ENCODE assay signal across 15 cellular contexts in the genomic region with DNA sequence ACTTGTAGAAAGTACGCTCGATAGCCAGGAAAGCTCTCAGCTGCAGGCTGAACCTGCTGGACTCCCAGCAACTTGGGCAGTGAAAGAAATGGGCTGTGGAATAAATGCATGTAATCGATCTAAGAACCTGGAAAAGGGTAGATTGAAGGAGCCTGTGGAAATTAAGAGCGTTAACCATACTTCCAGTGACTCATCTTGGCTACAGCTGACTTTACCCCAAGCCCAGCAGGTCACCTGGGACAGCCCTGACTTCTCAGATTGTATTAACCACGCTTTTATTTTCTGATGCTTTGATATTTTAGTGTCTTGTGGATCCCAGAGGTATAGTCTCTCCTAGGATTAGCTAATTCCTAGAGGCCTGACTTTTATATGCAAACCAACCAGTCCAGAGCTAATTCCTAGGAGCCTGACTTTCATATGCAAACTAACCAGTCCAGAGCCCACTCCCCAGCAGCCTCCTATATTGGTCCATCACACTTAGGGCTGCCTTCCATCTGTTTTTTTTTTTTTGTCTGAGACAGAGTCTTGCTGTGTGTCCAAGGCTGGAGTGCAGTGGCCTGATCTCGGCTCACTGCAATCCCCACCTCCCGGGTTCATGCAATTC.
DNase-seq lines count a peak whose midpoint lies in the region; ATAC-seq and TF ChIP-seq lines count a peak whose summit lies in the region.
"Had no signal": no experiment of that assay in that cellular context is flagged by ENCODE, and none has a peak within 500 bp of the region (broad histone marks: within the 10 kb centered on the region; RNA-seq: fewer than 3 reads in every experiment).

No MANE protein-coding gene starts in this region.

- intact Hi-C loops in left lung (cut with DNase I), result no loop called here
- intact Hi-C loops in left ventricle myocardium superior (cut with micrococcal nuclease), result no loop called here

- H3K9me3 ChIP-seq in left lung, result no peaks in the 10 kb centered on the region
- H3K9me3 ChIP-seq: Peyer's patch, upper lobe of left lung had no signal

- ATAC-seq in activated T-helper 17 cell treated with anti-CD3 and anti-CD28 coated beads, Interleukin-2, amount 50 U/mL, for 72 hours (replicated peaks), result no peak
- ATAC-seq in left lung (no peak), HG03280 (IDR thresholded peaks at IDR 0.05; ENCODE audit: unreplicated experiment) (no peak), left ventricle myocardium superior (no peak), HG02981 (IDR thresholded peaks at IDR 0.05; ENCODE audit: unreplicated experiment) (no peak)

- no peaks in the 10 kb centered on the region for H3K9me3 Mint-ChIP-seq in activated naive CD4-positive, alpha-beta T cell treated with anti-CD3 and anti-CD28 coated beads, Interleukin-2, amount 50 U/mL, for 24 hours
- peaks cover 6% of the 10 kb centered on the region for H3K9me3 Mint-ChIP-seq in activated naive CD4-positive, alpha-beta T cell treated with anti-CD3 and anti-CD28 coated beads, Interleukin-2, amount 10 ng/mL, durations not matched to agents 7 days and 5 days
- H3K9me3 Mint-ChIP-seq in activated T-helper 17 cell treated with anti-CD3 and anti-CD28 coated beads, Interleukin-2, amount 50 U/mL, for 72 hours, result no peaks in the 10 kb centered on the region
- H3K9me3 Mint-ChIP-seq in glutamatergic neuron (ENCODE audit: unreplicated experiment), result peaks cover 21% of the 10 kb centered on the region

- peak overlapping the region; percentile 47 for H3K27ac Mint-ChIP-seq in activated naive CD4-positive, alpha-beta T cell treated with anti-CD3 and anti-CD28 coated beads, Interleukin-2, amount 50 U/mL, for 24 hours
- H3K27ac Mint-ChIP-seq in activated naive CD4-positive, alpha-beta T cell treated with anti-CD3 and anti-CD28 coated beads, Interleukin-2, amount 10 ng/mL, durations not matched to agents 7 days and 5 days, result no peak overlapping the region
- peak overlapping the region; percentile 61 for H3K27ac Mint-ChIP-seq in activated T-helper 17 cell treated with anti-CD3 and anti-CD28 coated beads, Interleukin-2, amount 50 U/mL, for 72 hours
- peak overlapping the region; percentile 75 for H3K27ac Mint-ChIP-seq in glutamatergic neuron (ENCODE audit: unreplicated experiment)
- H3K27ac Mint-ChIP-seq: progenitor cell of endocrine pancreas had no signal

- H3K4me3 Mint-ChIP-seq in activated naive CD4-positive, alpha-beta T cell treated with anti-CD3 and anti-CD28 coated beads, Interleukin-2, amount 50 U/mL, for 24 hours, result no peak overlapping the region
- H3K4me3 Mint-ChIP-seq in activated naive CD4-positive, alpha-beta T cell treated with anti-CD3 and anti-CD28 coated beads, Interleukin-2, amount 10 ng/mL, durations not matched to agents 7 days and 5 days, result no peak overlapping the region
- peak overlapping the region; percentile 33 for H3K4me3 Mint-ChIP-seq in activated T-helper 17 cell treated with anti-CD3 and anti-CD28 coated beads, Interleukin-2, amount 50 U/mL, for 72 hours
- H3K4me3 Mint-ChIP-seq in glutamatergic neuron (ENCODE audit: unreplicated experiment), result no peak overlapping the region

- no peak overlapping the region for H3K4me3 ChIP-seq in left lung
- H3K4me3 ChIP-seq: Peyer's patch, upper lobe of left lung had no signal

- no peak for TF ChIP-seq CTCF in glutamatergic neuron (IDR thresholded peaks at IDR 0.05; ENCODE audit: partially characterized antibody, unreplicated experiment)
- TF ChIP-seq CTCF in left lung (IDR thresholded peaks at IDR 0.05), result no peak

- H3K36me3 Mint-ChIP-seq in activated naive CD4-positive, alpha-beta T cell treated with anti-CD3 and anti-CD28 coated beads, Interleukin-2, amount 50 U/mL, for 24 hours, result peaks cover 8% of the 10 kb centered on the region
- peaks cover 34% of the 10 kb centered on the region for H3K36me3 Mint-ChIP-seq in activated naive CD4-positive, alpha-beta T cell treated with anti-CD3 and anti-CD28 coated beads, Interleukin-2, amount 10 ng/mL, durations not matched to agents 7 days and 5 days
- peaks cover 63% of the 10 kb centered on the region for H3K36me3 Mint-ChIP-seq in activated T-helper 17 cell treated with anti-CD3 and anti-CD28 coated beads, Interleukin-2, amount 50 U/mL, for 72 hours (ENCODE audit: low read depth)
- H3K36me3 Mint-ChIP-seq in glutamatergic neuron (ENCODE audit: unreplicated experiment), result peaks cover 4% of the 10 kb centered on the region

- no peaks in the 10 kb centered on the region for H3K27me3 ChIP-seq in left lung
- H3K27me3 ChIP-seq: Peyer's patch, upper lobe of left lung had no signal

- no peaks in the 10 kb centered on the region for H3K27me3 Mint-ChIP-seq in activated naive CD4-positive, alpha-beta T cell treated with anti-CD3 and anti-CD28 coated beads, Interleukin-2, amount 50 U/mL, for 24 hours
- H3K27me3 Mint-ChIP-seq in activated naive CD4-positive, alpha-beta T cell treated with anti-CD3 and anti-CD28 coated beads, Interleukin-2, amount 10 ng/mL, durations not matched to agents 7 days and 5 days, result no peaks in the 10 kb centered on the region
- no peaks in the 10 kb centered on the region for H3K27me3 Mint-ChIP-seq in activated T-helper 17 cell treated with anti-CD3 and anti-CD28 coated beads, Interleukin-2, amount 50 U/mL, for 72 hours
- peaks cover 12% of the 10 kb centered on the region for H3K27me3 Mint-ChIP-seq in glutamatergic neuron (ENCODE audit: unreplicated experiment)
- H3K27me3 Mint-ChIP-seq: progenitor cell of endocrine pancreas had no signal

- DNase-seq in activated naive CD4-positive, alpha-beta T cell treated with anti-CD3 and anti-CD28 coated beads, Interleukin-2, amount 10 ng/mL, durations not matched to agents 7 days and 5 days, result no peak
- DNase-seq in glutamatergic neuron, result no peak
- no peak for DNase-seq in left lung
- no peak for DNase-seq in left ventricle myocardium superior
- DNase-seq: DMS79, midbrain, NCI-H1417, NCI-H524, Peyer's patch, upper lobe of left lung had no signal

- H3K36me3 ChIP-seq in left lung, result peaks cover 0 to 26% of the 10 kb centered on the region in 2 donors

- peaks cover 26 to 44% of the 10 kb centered on the region in 2 donors for H3K4me1 ChIP-seq in left lung

- H3K27ac ChIP-seq in left lung, result no peak overlapping the region
- H3K27ac ChIP-seq: Peyer's patch, upper lobe of left lung had no signal

- peaks cover 49% of the 10 kb centered on the region for H3K4me1 Mint-ChIP-seq in activated naive CD4-positive, alpha-beta T cell treated with anti-CD3 and anti-CD28 coated beads, Interleukin-2, amount 50 U/mL, for 24 hours
- H3K4me1 Mint-ChIP-seq in activated naive CD4-positive, alpha-beta T cell treated with anti-CD3 and anti-CD28 coated beads, Interleukin-2, amount 10 ng/mL, durations not matched to agents 7 days and 5 days, result peaks cover 52% of the 10 kb centered on the region
- peaks cover 41% of the 10 kb centered on the region for H3K4me1 Mint-ChIP-seq in activated T-helper 17 cell treated with anti-CD3 and anti-CD28 coated beads, Interleukin-2, amount 50 U/mL, for 72 hours
- peaks cover 46% of the 10 kb centered on the region for H3K4me1 Mint-ChIP-seq in glutamatergic neuron (ENCODE audit: low read depth, unreplicated experiment)

- CTCF ChIA-PET in activated naive CD4-positive, alpha-beta T cell treated with anti-CD3 and anti-CD28 coated beads, Interleukin-2, amount 10 ng/mL, durations not matched to agents 7 days and 5 days (lab: Charles Lee), result interaction anchor here (0.7 to 1.5 kb wide), 4 partner anchors 8 to 449 kb away, joined by 4 to 6 read pairs (median 4); no protein-coding TSS in a partner anchor
